Comparison of ENCODE assay signal across 10 cellular contexts in the genomic region with DNA sequence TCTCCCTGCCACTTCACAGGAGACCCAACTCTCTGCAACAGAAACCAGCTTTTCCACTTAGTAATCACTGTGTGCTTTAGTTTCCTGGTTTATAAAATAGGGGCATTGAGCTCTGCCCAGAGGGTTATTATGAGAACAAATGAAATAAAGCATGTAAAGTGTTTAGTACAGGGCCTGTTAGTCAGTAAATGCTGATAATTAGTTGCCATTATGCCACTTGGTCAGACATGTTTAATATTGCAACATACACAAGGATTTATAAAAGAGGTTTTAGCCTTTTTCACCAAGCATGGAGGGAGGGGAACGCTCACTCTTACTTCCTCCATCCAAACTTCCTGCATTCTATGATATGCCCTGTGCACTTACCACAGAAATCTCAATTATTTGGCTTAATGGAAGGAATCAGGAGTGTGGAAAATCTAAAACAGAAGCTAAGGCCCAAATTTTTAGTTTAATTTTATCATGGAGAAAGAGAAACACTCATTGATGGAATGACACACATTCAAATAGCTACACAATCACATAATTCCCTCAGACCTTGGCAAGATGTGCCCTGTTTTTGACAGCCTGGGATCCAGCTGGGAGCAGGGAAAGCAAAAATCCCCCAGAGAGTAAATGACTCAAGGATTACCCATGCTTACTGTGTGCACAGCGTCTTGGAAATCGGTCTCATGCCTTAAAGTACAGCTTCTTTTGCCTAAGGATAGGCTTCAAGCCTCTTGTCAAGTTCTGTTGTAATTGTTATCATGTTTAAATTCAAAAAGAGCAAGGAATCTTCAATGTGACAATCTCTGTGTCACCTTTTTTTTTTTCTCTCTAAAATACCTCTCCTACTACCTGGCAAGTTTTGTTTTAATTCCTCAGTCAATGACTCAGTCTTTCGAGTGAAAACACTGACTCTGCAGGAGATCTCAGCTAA. TPM values are rescaled to one million over a fixed set of nuclear protein-coding genes. Genes with fewer than 3 reads are reported as not detected.
A peak's percentile ranks its signal among the peaks of the same experiment; 100 is the strongest.
DNase-seq lines count a peak whose midpoint lies in the region; ATAC-seq and TF ChIP-seq lines count a peak whose summit lies in the region.
"Had no signal": no experiment of that assay in that cellular context is flagged by ENCODE, and none has a peak within 500 bp of the region (broad histone marks: within the 10 kb centered on the region; RNA-seq: fewer than 3 reads in every experiment).

No MANE protein-coding gene starts in this region.

- no peaks in the 10 kb centered on the region for H4K20me1 ChIP-seq in Karpas-422 (ENCODE audit: insufficient read depth, low read depth, low read length)

- no peak for TF ChIP-seq POLR2A in breast epithelium (IDR thresholded peaks at IDR 0.05)

- H3K27ac ChIP-seq in breast epithelium (peak overlapping the region; percentile 61 to 79), aorta (ENCODE audit: low read depth in 1 of 2, low read length in 2 of 2) (peak overlapping the region; percentile 44 to 70), Karpas-422 (ENCODE audit: low read length) (no peak overlapping the region)
- H3K27ac ChIP-seq: cardiac muscle cell had no signal

- WGBS in aorta, 2 donors, result 18 to 20% methylated on average over 4 of the region's 4 CpGs

- H3K4me3 ChIP-seq in breast epithelium (no peak overlapping the region), aorta (ENCODE audit: low read length in 2 of 2) (no peak overlapping the region), Karpas-422 (ENCODE audit: low read length) (no peak overlapping the region)
- H3K4me3 ChIP-seq: cardiac muscle cell, K562 had no signal

- TF ChIP-seq CTCF in breast epithelium (IDR thresholded peaks at IDR 0.05), result no peak

- no peaks in the 10 kb centered on the region for H3K9me2 ChIP-seq in Karpas-422 (replicated peaks; ENCODE audit: insufficient read depth, low read length)

- H3K4me1 ChIP-seq in breast epithelium, result peaks cover 0 to 5% of the 10 kb centered on the region in 2 donors
- H3K4me1 ChIP-seq in aorta (ENCODE audit: control insufficient read depth in 1 of 2, insufficient read depth in 2 of 2, low read length in 2 of 2), result peaks cover 4 to 10% of the 10 kb centered on the region in 2 donors
- no peaks in the 10 kb centered on the region for H3K4me1 ChIP-seq in Karpas-422 (ENCODE audit: low read length)

- H3K27me3 ChIP-seq in breast epithelium, result no peaks in the 10 kb centered on the region
- H3K27me3 ChIP-seq in aorta (ENCODE audit: control insufficient read depth in 1 of 2, insufficient read depth in 2 of 2, low read length in 1 of 2), result no peaks in the 10 kb centered on the region
- no peaks in the 10 kb centered on the region for H3K27me3 ChIP-seq in Karpas-422 (ENCODE audit: low read length)
- H3K27me3 ChIP-seq: cardiac muscle cell had no signal

- H3K79me2 ChIP-seq in Karpas-422 (ENCODE audit: low read length), result no peaks in the 10 kb centered on the region

- H3K36me3 ChIP-seq in breast epithelium, result no peaks in the 10 kb centered on the region
- no peaks in the 10 kb centered on the region for H3K36me3 ChIP-seq in aorta (ENCODE audit: control insufficient read depth in 1 of 2, insufficient read depth in 2 of 2, low read length in 1 of 2)
- no peaks in the 10 kb centered on the region for H3K36me3 ChIP-seq in Karpas-422 (ENCODE audit: insufficient read depth, low read length)
- H3K36me3 ChIP-seq: cardiac muscle cell had no signal

- intact Hi-C loops in breast epithelium (cut with DNase I; ENCODE audit: low total_unique reads) (no loop called here), aorta (cut with DNase I) (no loop called here)

- H2AFZ ChIP-seq in Karpas-422 (ENCODE audit: low read length), result no peak overlapping the region

- no peak overlapping the region for H3K9ac ChIP-seq in Karpas-422 (ENCODE audit: low read length)

- peak; percentile 80 for ATAC-seq in aorta (ENCODE audit: low FRiP score)
- no peak for ATAC-seq in HG03457 (IDR thresholded peaks at IDR 0.05; ENCODE audit: unreplicated experiment)
- ATAC-seq in GM21367 (IDR thresholded peaks at IDR 0.05; ENCODE audit: unreplicated experiment), result no peak

- DNase-seq in NCI-H748 (lab: John Stamatoyannopoulos, UW; ENCODE audit: unreplicated experiment) (peak; percentile 24), NCI-H748 treated with DMSO at 0.1 percent for 48 hours (lab: John Stamatoyannopoulos, UW) (no peak), breast epithelium (ENCODE audit: low spot score in 2 of 2) (no peak), kidney tubule cell (ENCODE audit: low spot score) (peak; percentile 93), aorta (peak in 1 of 2 donors; percentile 61), Karpas-422 (no peak)

- H3K9me3 ChIP-seq in breast epithelium (no peaks in the 10 kb centered on the region), aorta (ENCODE audit: control insufficient read depth, low read length) (no peaks in the 10 kb centered on the region), Karpas-422 (ENCODE audit: low read length) (no peaks in the 10 kb centered on the region)

- no peak overlapping the region for H3K4me2 ChIP-seq in Karpas-422 (ENCODE audit: low read depth, low read length, poor library complexity, severe bottlenecking)

RNA-seq across cellular contexts. Expression of a gene that starts 34.1 kb away (rescaled TPM):
- total RNA-seq in breast epithelium (under 1 TPM; 0.33 to 0.48 (median 0.44) TPM), aorta (under 1 TPM; 0.52 to 0.75 TPM)
- under 1 TPM in 1 of 2 donors, not detected in 1; 0.08 TPM for polyA plus RNA-seq in aorta
- total RNA-seq in Karpas-422 (2014; rRNA removed; shearing (Covaris generic); ENCODE audit: low replicate concordance), result not detected in 2 replicates
- total RNA-seq: cardiac muscle cell had no signal
- polyA plus RNA-seq: cardiac muscle cell had no signal

Comparison
In these comparisons a context has a peak if more than half of its experiments do, and no peak if none do; other contexts are left out.
1. DNase-seq: peak in NCI-H748 (single experiment) and kidney tubule cell (single experiment); none in NCI-H748 treated with DMSO at 0.1 percent for 48 hours (single experiment), breast epithelium (0 of 2) and Karpas-422 (single experiment).